1 cellular context compared by ENCODE assay signal in the genomic region with DNA sequence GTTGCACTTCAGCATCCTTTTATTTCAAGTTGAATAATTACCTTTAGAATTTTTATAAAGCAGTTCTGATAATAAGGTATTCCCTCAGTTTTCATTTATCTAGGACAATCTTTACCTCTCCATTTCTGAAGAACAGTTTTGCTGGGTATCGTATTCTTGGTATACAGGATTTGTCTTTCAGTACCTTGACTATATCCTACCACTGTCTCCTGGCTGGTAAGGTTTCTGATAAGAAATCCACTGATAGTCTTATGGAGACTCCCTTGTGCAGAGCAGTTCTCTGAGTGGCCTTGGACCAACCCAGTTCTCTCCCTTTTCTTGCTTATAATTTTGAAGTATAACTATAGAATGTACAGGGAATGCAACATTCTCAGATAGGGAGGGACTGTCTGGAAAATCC.
TF ChIP-seq lines count a peak whose summit lies in the region.

No MANE protein-coding gene starts in this region.

TF ChIP-seq in SK-N-SH, 30 proteins besides CTCF, POLR2A, EP300 and RAD21 (continued from another document):
- TF ChIP-seq FOXM1 (IDR thresholded peaks at IDR 0.05; ENCODE audit: low read depth) (no peak), GABPA (IDR thresholded peaks at IDR 0.05; ENCODE audit: low read depth) (no peak), SIN3A (IDR thresholded peaks at IDR 0.05; ENCODE audit: borderline replicate concordance, low read depth, low read length) (no peak), MXI1 (IDR thresholded peaks at IDR 0.05; ENCODE audit: low read depth, low read length) (no peak)
- TF ChIP-seq, protein P1, sequence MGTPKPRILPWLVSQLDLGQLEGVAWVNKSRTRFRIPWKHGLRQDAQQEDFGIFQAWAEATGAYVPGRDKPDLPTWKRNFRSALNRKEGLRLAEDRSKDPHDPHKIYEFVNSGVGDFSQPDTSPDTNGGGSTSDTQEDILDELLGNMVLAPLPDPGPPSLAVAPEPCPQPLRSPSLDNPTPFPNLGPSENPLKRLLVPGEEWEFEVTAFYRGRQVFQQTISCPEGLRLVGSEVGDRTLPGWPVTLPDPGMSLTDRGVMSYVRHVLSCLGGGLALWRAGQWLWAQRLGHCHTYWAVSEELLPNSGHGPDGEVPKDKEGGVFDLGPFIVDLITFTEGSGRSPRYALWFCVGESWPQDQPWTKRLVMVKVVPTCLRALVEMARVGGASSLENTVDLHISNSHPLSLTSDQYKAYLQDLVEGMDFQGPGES (IDR thresholded peaks at IDR 0.05; ENCODE audit: low read depth, low read length) = no peak
- TF ChIP-seq, protein P2, sequence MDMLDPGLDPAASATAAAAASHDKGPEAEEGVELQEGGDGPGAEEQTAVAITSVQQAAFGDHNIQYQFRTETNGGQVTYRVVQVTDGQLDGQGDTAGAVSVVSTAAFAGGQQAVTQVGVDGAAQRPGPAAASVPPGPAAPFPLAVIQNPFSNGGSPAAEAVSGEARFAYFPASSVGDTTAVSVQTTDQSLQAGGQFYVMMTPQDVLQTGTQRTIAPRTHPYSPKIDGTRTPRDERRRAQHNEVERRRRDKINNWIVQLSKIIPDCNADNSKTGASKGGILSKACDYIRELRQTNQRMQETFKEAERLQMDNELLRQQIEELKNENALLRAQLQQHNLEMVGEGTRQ (IDR thresholded peaks at IDR 0.05; ENCODE audit: borderline replicate concordance, low read depth, low read length) = no peak
